In the genomic region with DNA sequence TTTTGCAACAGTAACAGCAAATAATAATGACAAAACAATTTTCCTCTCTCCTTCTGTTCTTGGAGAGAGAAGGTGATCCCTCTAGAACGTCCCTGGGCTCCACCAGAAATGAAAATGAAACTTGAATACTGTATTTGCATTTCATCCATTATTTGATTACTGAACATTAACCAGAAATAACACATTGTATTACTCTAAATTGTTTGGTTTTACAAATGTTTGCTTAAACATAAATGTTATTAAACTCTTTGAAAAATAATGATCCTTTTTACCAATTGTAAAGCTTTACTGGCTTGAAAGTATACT, we compare ENCODE assay signal across 15 cellular contexts.
DNase-seq lines count a peak whose midpoint lies in the region; ATAC-seq and TF ChIP-seq lines count a peak whose summit lies in the region.
"Had no signal": no experiment of that assay in that cellular context is flagged by ENCODE, and none has a peak within 500 bp of the region (broad histone marks: within the 10 kb centered on the region; RNA-seq: fewer than 3 reads in every experiment).

No MANE protein-coding gene starts in this region.

- no peak overlapping the region for H3K4me3 ChIP-seq in HUES64 (ENCODE audit: low read length)
- peak overlapping the region; percentile 35 to 54 for H3K4me3 ChIP-seq in ascending aorta
- H3K4me3 ChIP-seq in fibroblast of lung (replicated peaks in 1 of 4; ENCODE audit: control extremely low read depth in 1 of 4, insufficient read depth in 1 of 4, low read depth in 3 of 4, low read length in 4 of 4) = peak overlapping the region; percentile 25 to 45 (median 33)
- no peak overlapping the region for H3K4me3 ChIP-seq in osteoblast (ENCODE audit: insufficient read depth, low read length)

- H4K20me1 ChIP-seq in fibroblast of lung (ENCODE audit: control insufficient read depth, extremely low read depth, insufficient read depth, low read length) = no peaks in the 10 kb centered on the region
- H4K20me1 ChIP-seq in osteoblast (ENCODE audit: insufficient read depth, low read length) = no peaks in the 10 kb centered on the region

- no peaks in the 10 kb centered on the region for H3K27me3 ChIP-seq in HUES64 (ENCODE audit: insufficient read depth, low read length)
- H3K27me3 ChIP-seq in ascending aorta = no peaks in the 10 kb centered on the region
- H3K27me3 ChIP-seq in fibroblast of lung (ENCODE audit: control insufficient read depth, insufficient read depth, low read length) = no peaks in the 10 kb centered on the region
- H3K27me3 ChIP-seq in osteoblast (ENCODE audit: insufficient read depth, low read length) = no peaks in the 10 kb centered on the region

- H3K4me1 ChIP-seq in HUES64 (ENCODE audit: insufficient read depth, low read length) = peaks cover 18% of the 10 kb centered on the region
- H3K4me1 ChIP-seq in ascending aorta = peaks cover 0 to 3% of the 10 kb centered on the region in 2 donors
- no peaks in the 10 kb centered on the region for H3K4me1 ChIP-seq in fibroblast of lung (ENCODE audit: control insufficient read depth, extremely low read depth, insufficient read depth, low read length)
- H3K4me1 ChIP-seq in osteoblast (ENCODE audit: insufficient read depth, low read length) = no peaks in the 10 kb centered on the region

- WGBS in HUES64 = no CpG with 5 or more reads among the region's 1 CpG

- H3K36me3 ChIP-seq in HUES64 (ENCODE audit: insufficient read depth, low read length) = peaks cover 56% of the 10 kb centered on the region
- H3K36me3 ChIP-seq in ascending aorta = no peaks in the 10 kb centered on the region
- H3K36me3 ChIP-seq in fibroblast of lung (ENCODE audit: control insufficient read depth, insufficient read depth, low read length) = no peaks in the 10 kb centered on the region
- no peaks in the 10 kb centered on the region for H3K36me3 ChIP-seq in osteoblast (ENCODE audit: insufficient read depth, low read length)

- intact Hi-C loops in ascending aorta (cut with DNase I) = no loop called here

- no peak overlapping the region for H3K9ac ChIP-seq in HUES64 (ENCODE audit: low read depth, low read length)
- no peak overlapping the region for H3K9ac ChIP-seq in fibroblast of lung (ENCODE audit: insufficient read depth, low read length)

- H3K4me2 ChIP-seq in fibroblast of lung (ENCODE audit: extremely low read depth, insufficient read depth, low read length) (peak overlapping the region; percentile 64), osteoblast (ENCODE audit: insufficient read depth, low read length) (peak overlapping the region; percentile 23)

- H2AFZ ChIP-seq in fibroblast of lung (ENCODE audit: low read length) (peak overlapping the region; percentile 65), osteoblast (ENCODE audit: low read length) (no peak overlapping the region)

- DNase-seq in ascending aorta (ENCODE audit: low spot score in 2 of 2) (no peak), fibroblast of lung (ENCODE audit: low read depth in 2 of 2) (peak in 1 of 2 donors; percentile 14), osteoblast (ENCODE audit: insufficient read length, low spot score, missing footprints) (no peak), KBM-7 (no peak)
- DNase-seq: CD4-positive, alpha-beta T cell; EL; NCI-H1105; NCI-H1694 treated with DMSO at 0.1 percent for 48 hours; NCI-H345; NCI-H69 had no signal

- no peaks in the 10 kb centered on the region for H3K79me2 ChIP-seq in fibroblast of lung (ENCODE audit: control insufficient read depth, insufficient read depth, low read length)
- no peaks in the 10 kb centered on the region for H3K79me2 ChIP-seq in osteoblast (ENCODE audit: insufficient read depth, low read length)

- H3K9me3 ChIP-seq in HUES64 (ENCODE audit: insufficient read depth, low read depth, low read length) (no peaks in the 10 kb centered on the region), ascending aorta (no peaks in the 10 kb centered on the region), fibroblast of lung (ENCODE audit: control insufficient read depth, insufficient read depth, low read depth, low read length) (no peaks in the 10 kb centered on the region), osteoblast (ENCODE audit: low read depth, low read length) (no peaks in the 10 kb centered on the region)

- ATAC-seq in GM18873 (IDR thresholded peaks at IDR 0.05; ENCODE audit: low FRiP score, unreplicated experiment) = no peak
- no peak for ATAC-seq in GM21619 (IDR thresholded peaks at IDR 0.05; ENCODE audit: unreplicated experiment)

- in situ Hi-C loops in KBM-7 (cut with MboI; ENCODE audit: low pct_unique_long_range_greater_than_20kb, low sequenced_read_pairs) = no loop called here

- H3K27ac ChIP-seq in HUES64 (ENCODE audit: low read depth, low read length) (peak overlapping the region; percentile 7; the same call in 1 of the 2 replicates), ascending aorta (no peak overlapping the region), fibroblast of lung (ENCODE audit: insufficient read depth, low read length) (no peak overlapping the region), osteoblast (ENCODE audit: low read depth, low read length) (no peak overlapping the region)
- H3K27ac ChIP-seq: HL-60, RWPE1 had no signal

- no peak for TF ChIP-seq CTCF in ascending aorta (IDR thresholded peaks at IDR 0.05)
- TF ChIP-seq CTCF in fibroblast of lung (conservative IDR thresholded peaks at IDR 0.05 in 1 of 2, IDR thresholded peaks at IDR 0.05 in 1 of 2; ENCODE audit: low read depth in 1 of 2, low read length in 2 of 2) = no peak
- TF ChIP-seq CTCF in osteoblast (IDR thresholded peaks at IDR 0.05; ENCODE audit: extremely low read depth, low read depth, low read length) = no peak

Comparison
In these comparisons a context has a peak if more than half of its experiments do, and no peak if none do; other contexts are left out.
1. H3K4me3 ChIP-seq: peak in ascending aorta (2 of 2) and fibroblast of lung (4 of 4); none in HUES64 (single experiment) and osteoblast (single experiment).